In genomic region chr12:66684222-66684621, GRCh38 we compare ENCODE assay signal across 22 cellular contexts. TPM values are rescaled to one million over a fixed set of nuclear protein-coding genes. Genes with fewer than 3 reads are reported as not detected.
DNase-seq lines count a peak whose midpoint lies in the region; ATAC-seq, FAIRE-seq and TF ChIP-seq lines count a peak whose summit lies in the region.
"Had no signal": no experiment of that assay in that cellular context is flagged by ENCODE, and none has a peak within 500 bp of the region (broad histone marks: within the 10 kb centered on the region; RNA-seq: fewer than 3 reads in every experiment).

No MANE protein-coding gene starts in this region.

- H3K4me3 ChIP-seq in GM12865 (ENCODE audit: low read depth, low read length) = no peak overlapping the region
- no peak overlapping the region for H3K4me3 ChIP-seq in GM12878
- H3K4me3 ChIP-seq: A549, GM23248 had no signal

- 34% methylated on average over 6 of the region's 6 CpGs for WGBS in GM12878 (ENCODE audit: insufficient coverage, insufficient replicate concordance, low lambda C conversion rate, missing lambda C conversion rate)

- H3K27me3 ChIP-seq in GM12878 (replicated peaks in 1 of 2; ENCODE audit: control insufficient read depth in 2 of 2, insufficient read depth in 2 of 2, low read length in 1 of 2) = no peaks in the 10 kb centered on the region

- H4K20me1 ChIP-seq in GM12878 (ENCODE audit: control insufficient read depth, insufficient read depth) = no peaks in the 10 kb centered on the region

- SMC1A ChIA-PET in GM12878 (lab: Charles Lee; ENCODE audit: uncharacterized antibody, unreplicated experiment) = interaction anchor here (1.0 kb wide), 1 partner anchor 10 kb away, joined by 3 read pairs; no protein-coding TSS in a partner anchor

- RAD21 ChIA-PET in GM12878 (lab: Charles Lee; ENCODE audit: unreplicated experiment) = no interaction called here

- in situ Hi-C loops in GM12878 (cut with MboI) = no loop called here

- CTCF ChIA-PET in GM12878 (lab: Yijun Ruan, JAX) = interaction anchor here (1.5 to 6.0 kb wide), 2 partner anchors 10 to 28 kb away, joined by 3 to 42 read pairs; no protein-coding TSS in a partner anchor

- no peak overlapping the region for H3K9ac ChIP-seq in GM12878 (ENCODE audit: control insufficient read depth, insufficient read depth, low read length)
- H3K9ac ChIP-seq: GM23248 had no signal

- no peaks in the 10 kb centered on the region; the same call in 1 of the 2 replicates for H3K4me1 ChIP-seq in GM12878 (ENCODE audit: control insufficient read depth, insufficient read depth, low read length)
- H3K4me1 ChIP-seq: A549, Caco-2 had no signal

- H3K27ac ChIP-seq in GM12878 (ENCODE audit: control insufficient read depth, insufficient read depth) = no peak overlapping the region
- H3K27ac ChIP-seq: A549, GM23248 had no signal

- no peak overlapping the region for H3K4me2 ChIP-seq in GM12878 (ENCODE audit: control insufficient read depth, insufficient read depth)
- H3K4me2 ChIP-seq: A549 had no signal

- no peaks in the 10 kb centered on the region for H3K9me3 ChIP-seq in GM12878 (replicated peaks; ENCODE audit: control insufficient read depth, insufficient read depth, low read length)
- H3K9me3 ChIP-seq: A549, Caco-2 had no signal

- DNase-seq in GM12865 (ENCODE audit: low read depth) (peak; percentile 39), GM12878 (ENCODE audit: low read depth, low spot score) (no peak), DMS53 treated with DMSO at 0.1 percent for 48 hours (lab: John Stamatoyannopoulos, UW; ENCODE audit: unreplicated experiment) (no peak), OCI-M2 (lab: John Stamatoyannopoulos, UW; ENCODE audit: unreplicated experiment) (no peak), HPDE6-E6E7 (ENCODE audit: extremely low spot score) (no peak), NOMO-1 (lab: John Stamatoyannopoulos, UW; ENCODE audit: unreplicated experiment in 2 of 2) (no peak)
- DNase-seq: 8988T; ACHN; C1 segment of cervical spinal cord; Caco-2; CD4-positive, CD25-positive, alpha-beta regulatory T cell; CD8-positive, alpha-beta T cell; DMS153; DMS79; GF-D8; GM23248; H7; HCEC 1CT had no signal

- intact Hi-C loops in GM12878 (cut with micrococcal nuclease; ENCODE audit: unreplicated experiment) = no loop called here

- no peaks in the 10 kb centered on the region for H3K79me2 ChIP-seq in GM12878 (ENCODE audit: control insufficient read depth, insufficient read depth, low read length)

- no peak for TF ChIP-seq POLR2A in GM12878 (IDR thresholded peaks at IDR 0.05; ENCODE audit: low read depth, low read length)

- no TSS peak for BruUV-seq in GM12878 (replicated peaks; lab: Mats Ljungman, UMichigan)

- ATAC-seq in GM18867 (IDR thresholded peaks at IDR 0.05; ENCODE audit: unreplicated experiment) (peak; percentile 44), GM12878 (peak; percentile 55)
- ATAC-seq: A549; CD8-positive, alpha-beta T cell had no signal

- TF ChIP-seq CTCF in GM12865 (IDR thresholded peaks at IDR 0.05; ENCODE audit: insufficient read depth, low read depth, low read length, missing control alignments) = no peak
- no peak for TF ChIP-seq CTCF in GM12878 (IDR thresholded peaks at IDR 0.05 in 2 of 3, conservative IDR thresholded peaks at IDR 0.05 in 1 of 3; ENCODE audit: control insufficient read depth in 2 of 3, extremely low read depth in 1 of 3, insufficient read depth in 1 of 3, low read depth in 3 of 3, low read length in 3 of 3)

- no peak overlapping the region for H2AFZ ChIP-seq in GM12878 (ENCODE audit: control insufficient read depth, low read depth, low read length)
- H2AFZ ChIP-seq: GM23248 had no signal

- POLR2A ChIA-PET in GM12878 (lab: Charles Lee) = no interaction called here

- TF ChIP-seq RAD21 in GM12878 (IDR thresholded peaks at IDR 0.05; ENCODE audit: insufficient read depth, low read depth, low read length) = no peak

- no peak for TF ChIP-seq EP300 in GM12878 (IDR thresholded peaks at IDR 0.05; ENCODE audit: borderline replicate concordance in 1 of 2, control insufficient read depth in 1 of 2, low read depth in 2 of 2, low read length in 2 of 2)

- no peaks in the 10 kb centered on the region for H3K36me3 ChIP-seq in GM12878 (ENCODE audit: control insufficient read depth in 2 of 2, insufficient read depth in 2 of 2, low read length in 1 of 2)

- no peak for FAIRE-seq in GM12878 (lab: Jason Lieb, UNC)
- FAIRE-seq: A549, GM19239, H1 had no signal

TF ChIP-seq in GM12878, 131 proteins besides CTCF, POLR2A, EP300 and RAD21:
- no peak for TF ChIP-seq MYC (IDR thresholded peaks at IDR 0.05; ENCODE audit: insufficient read depth, insufficient read length, insufficient replicate concordance, low read length, severe bottlenecking)
- TF ChIP-seq RUNX3 (IDR thresholded peaks at IDR 0.05; ENCODE audit: low read length) = no peak
- TF ChIP-seq HDAC6 (IDR thresholded peaks at IDR 0.05; ENCODE audit: unreplicated experiment) = no peak
- TF ChIP-seq CHD4 (IDR thresholded peaks at IDR 0.05) = no peak
- TF ChIP-seq MTA3 (IDR thresholded peaks at IDR 0.05; ENCODE audit: borderline replicate concordance, low read length) = no peak
- TF ChIP-seq SRF (IDR thresholded peaks at IDR 0.05; ENCODE audit: low read depth in 2 of 2, low read length in 2 of 2) = no peak
- no peak for TF ChIP-seq YY1 (IDR thresholded peaks at IDR 0.05; ENCODE audit: low read depth, low read length)
- TF ChIP-seq PAX5 (IDR thresholded peaks at IDR 0.05; ENCODE audit: borderline replicate concordance, low read depth, low read length) = no peak
- TF ChIP-seq PKNOX1 (IDR thresholded peaks at IDR 0.05) = no peak

RNA-seq across cellular contexts. Expression of gene GRIP1, which starts 5.3 kb away (rescaled TPM):
- total RNA-seq in GM12878 (2013; cell fraction: nucleolus; rRNA removed) = not detected in 2 replicates
- total RNA-seq in GM12878 (2014; rRNA removed) (not detected in 2 replicates), GM12878 (2014; rRNA removed; fragmentation: Illumina TruSeq; extraction: Trizol) (0.09 TPM in 1 of 2 replicates, not detected in the other), GM12878 (2021) (0.85 TPM in 1 of 2 replicates, not detected in the other)
- not detected for polyA plus RNA-seq in GM12878 (2011; ENCODE audit: low read depth)
- polyA plus RNA-seq in GM12878 (2011; rRNA removed) (0.03 and 0.05 TPM in 2 replicates), GM12878 (2014; fragmentation: Illumina TruSeq; extraction: Trizol) (not detected in 2 replicates), GM12878 (2014; fragmentation: Nextera tagmentation; extraction: Ambion mirVana) (not detected), GM12878 (2014; rRNA removed) (0.03 and 0.50 TPM in 2 replicates), GM12878 (2016; fragmentation: Nextera tagmentation; extraction: Ambion mirVana) (not detected)
- 0.02 TPM in 1 of 2 replicates, not detected in the other for polyA plus RNA-seq in GM12878 (2011; cell fraction: cytosol; rRNA removed)
- polyA plus RNA-seq in GM12878 (2011; cell fraction: nucleus; rRNA removed) = 0.03 TPM in 1 of 2 replicates, not detected in the other
- 0.14 and 0.19 TPM in 2 replicates for polyA plus RNA-seq in GM12878 (2012)
- polyA minus RNA-seq in GM12878 (2011; rRNA and poly(A)+ RNA removed) = not detected in 2 replicates
- polyA minus RNA-seq in GM12878 (2011; cell fraction: cytosol; rRNA and poly(A)+ RNA removed) = not detected in 2 replicates
- 0.12 TPM in 1 of 2 replicates, not detected in the other for polyA minus RNA-seq in GM12878 (2011; cell fraction: nucleus; rRNA and poly(A)+ RNA removed)
- total RNA-seq: GM23248 had no signal
- polyA plus RNA-seq: GM23248 had no signal
